1 cellular context compared by ENCODE assay signal in the genomic region with DNA sequence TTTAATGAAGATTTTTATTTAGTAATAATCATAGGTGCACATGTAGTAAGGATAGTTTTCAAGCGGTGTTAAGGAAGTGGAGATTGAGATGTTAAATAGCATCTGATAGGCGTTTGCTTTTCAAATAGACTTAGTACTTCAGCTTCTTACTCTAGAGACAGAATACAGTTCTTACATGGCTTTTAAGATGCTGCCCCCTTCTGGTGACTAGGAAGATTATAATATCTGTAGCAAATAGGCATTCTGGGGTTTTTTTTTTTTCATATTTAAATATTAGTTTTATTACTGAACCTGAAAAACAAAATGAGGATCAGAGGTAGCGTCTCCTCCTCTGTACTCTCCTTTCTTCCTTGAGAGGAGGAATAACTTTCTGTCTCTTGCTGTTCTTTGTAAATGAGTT.
TF ChIP-seq lines count a peak whose summit lies in the region.

No MANE protein-coding gene starts in this region.

TF ChIP-seq in WTC11, 78 proteins besides CTCF, POLR2A, EP300 and RAD21 (continued from another document):
- TF ChIP-seq, protein P1, sequence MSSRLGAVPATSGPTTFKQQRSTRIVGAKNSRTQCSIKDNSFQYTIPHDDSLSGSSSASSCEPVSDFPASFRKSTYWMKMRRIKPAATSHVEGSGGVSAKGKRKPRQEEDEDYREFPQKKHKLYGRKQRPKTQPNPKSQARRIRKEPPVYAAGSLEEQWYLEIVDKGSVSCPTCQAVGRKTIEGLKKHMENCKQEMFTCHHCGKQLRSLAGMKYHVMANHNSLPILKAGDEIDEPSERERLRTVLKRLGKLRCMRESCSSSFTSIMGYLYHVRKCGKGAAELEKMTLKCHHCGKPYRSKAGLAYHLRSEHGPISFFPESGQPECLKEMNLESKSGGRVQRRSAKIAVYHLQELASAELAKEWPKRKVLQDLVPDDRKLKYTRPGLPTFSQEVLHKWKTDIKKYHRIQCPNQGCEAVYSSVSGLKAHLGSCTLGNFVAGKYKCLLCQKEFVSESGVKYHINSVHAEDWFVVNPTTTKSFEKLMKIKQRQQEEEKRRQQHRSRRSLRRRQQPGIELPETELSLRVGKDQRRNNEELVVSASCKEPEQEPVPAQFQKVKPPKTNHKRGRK (CRISPR knock-in tag; IDR thresholded peaks at IDR 0.05; ENCODE audit: borderline replicate concordance): no peak
- TF ChIP-seq ZNF263 (CRISPR knock-in tag; IDR thresholded peaks at IDR 0.05; ENCODE audit: low read depth) (no peak), ZNF396 (CRISPR knock-in tag; IDR thresholded peaks at IDR 0.05; ENCODE audit: borderline replicate concordance) (no peak), FOXK1 (CRISPR knock-in tag; IDR thresholded peaks at IDR 0.05) (no peak)
